In genomic region chr16:27549607-27549856, GRCh38 we compare ENCODE assay signal across 8 cellular contexts. TPM values are rescaled to one million over a fixed set of nuclear protein-coding genes. Genes with fewer than 3 reads are reported as not detected.
DNase-seq lines count a peak whose midpoint lies in the region; ATAC-seq, FAIRE-seq and TF ChIP-seq lines count a peak whose summit lies in the region.

No MANE protein-coding gene starts in this region.

- no peak for TF ChIP-seq CTCF in WI38 (IDR thresholded peaks at IDR 0.05; ENCODE audit: low read depth, low read length)

- peak overlapping the region; percentile 98 for H3K4me3 Mint-ChIP-seq in stimulated activated effector memory CD8-positive, alpha-beta T cell treated with anti-CD3 and anti-CD28 coated beads, Interleukin-12 subunit alpha, Interleukin-12 subunit beta, amount 100 ng/mL, for 72 hours

- H3K27ac ChIP-seq in right cardiac atrium (ENCODE audit: low read length), result peak overlapping the region; percentile 56

- peaks cover 6% of the 10 kb centered on the region for H3K4me1 ChIP-seq in right cardiac atrium (ENCODE audit: control insufficient read depth, insufficient read depth, low read length)

- no peak for FAIRE-seq in RCC 7860 (lab: Jason Lieb, UNC)

- no peaks in the 10 kb centered on the region for H3K9me3 ChIP-seq in right cardiac atrium (ENCODE audit: control insufficient read depth, low read length)

- no peaks in the 10 kb centered on the region for H3K9me3 Mint-ChIP-seq in stimulated activated effector memory CD8-positive, alpha-beta T cell treated with anti-CD3 and anti-CD28 coated beads, Interleukin-12 subunit alpha, Interleukin-12 subunit beta, amount 100 ng/mL, for 72 hours

- DNase-seq in right cardiac atrium, result no peak
- no peak for DNase-seq in stimulated activated effector memory CD8-positive, alpha-beta T cell treated with anti-CD3 and anti-CD28 coated beads, Interleukin-12 subunit alpha, Interleukin-12 subunit beta, amount 100 ng/mL, for 72 hours (ENCODE audit: low spot score in 2 of 2)
- no peak for DNase-seq in activated CD8-positive, alpha-beta memory T cell treated with anti-CD3 and anti-CD28 coated beads, Interleukin-2, amount 50 U/mL, for 4 hours
- DNase-seq in RCC 7860 (ENCODE audit: low spot score), result no peak
- no peak for DNase-seq in AG08395 (ENCODE audit: low spot score)

- H3K36me3 Mint-ChIP-seq in stimulated activated effector memory CD8-positive, alpha-beta T cell treated with anti-CD3 and anti-CD28 coated beads, Interleukin-12 subunit alpha, Interleukin-12 subunit beta, amount 100 ng/mL, for 72 hours, result peaks cover 24% of the 10 kb centered on the region

- H3K4me1 Mint-ChIP-seq in stimulated activated effector memory CD8-positive, alpha-beta T cell treated with anti-CD3 and anti-CD28 coated beads, Interleukin-12 subunit alpha, Interleukin-12 subunit beta, amount 100 ng/mL, for 72 hours, result peaks cover 50% of the 10 kb centered on the region

- under 1% methylated on average over 24 of the region's 24 CpGs for WGBS in right cardiac atrium

- ATAC-seq in GM18508 (IDR thresholded peaks at IDR 0.05; ENCODE audit: insufficient read depth, unreplicated experiment) (peak; percentile 7), HG02852 (IDR thresholded peaks at IDR 0.05; ENCODE audit: unreplicated experiment) (peak; percentile 25), right cardiac atrium (peak; percentile 66 to 74)
- ATAC-seq in stimulated activated effector memory CD8-positive, alpha-beta T cell treated with anti-CD3 and anti-CD28 coated beads, Interleukin-12 subunit alpha, Interleukin-12 subunit beta, amount 100 ng/mL, for 72 hours, result peak; percentile 46

- H3K27ac Mint-ChIP-seq in stimulated activated effector memory CD8-positive, alpha-beta T cell treated with anti-CD3 and anti-CD28 coated beads, Interleukin-12 subunit alpha, Interleukin-12 subunit beta, amount 100 ng/mL, for 72 hours, result peak overlapping the region; percentile 100

- H3K4me3 ChIP-seq in WI38 (ENCODE audit: low read depth, low read length) (peak overlapping the region; percentile 100), right cardiac atrium (ENCODE audit: low read length) (peak overlapping the region; percentile 95)

- H3K27me3 ChIP-seq in right cardiac atrium (ENCODE audit: control insufficient read depth, insufficient read depth), result no peaks in the 10 kb centered on the region

- intact Hi-C loops in right cardiac atrium (cut with DNase I), result no loop called here

RNA-seq across cellular contexts. Expression of gene GTF3C1, which starts 0.2 kb away (rescaled TPM):
- 10 to 100 TPM; 49.8 to 58.6 (median 57.4) TPM for total RNA-seq in right cardiac atrium
- 49.0 TPM for polyA plus RNA-seq in right cardiac atrium

RNA-seq across cellular contexts. Expression of gene KATNIP, which starts 0.4 kb away (rescaled TPM):
- 10 to 100 TPM; 10.0 to 13.4 (median 12.3) TPM for total RNA-seq in right cardiac atrium
- 7.0 TPM for polyA plus RNA-seq in right cardiac atrium

Comparison
In these comparisons a context has a peak if more than half of its experiments do, and no peak if none do; other contexts are left out.
1. ATAC-seq: peak in every context shown above with its lines; median percentile 70 in right cardiac atrium; 46 in stimulated activated effector memory CD8-positive, alpha-beta T cell treated with anti-CD3 and anti-CD28 coated beads, Interleukin-12 subunit alpha, Interleukin-12 subunit beta, amount 100 ng/mL, for 72 hours; 25 in HG02852; 7 in GM18508.